Comparison of ENCODE assay signal across 16 cellular contexts in the genomic region with DNA sequence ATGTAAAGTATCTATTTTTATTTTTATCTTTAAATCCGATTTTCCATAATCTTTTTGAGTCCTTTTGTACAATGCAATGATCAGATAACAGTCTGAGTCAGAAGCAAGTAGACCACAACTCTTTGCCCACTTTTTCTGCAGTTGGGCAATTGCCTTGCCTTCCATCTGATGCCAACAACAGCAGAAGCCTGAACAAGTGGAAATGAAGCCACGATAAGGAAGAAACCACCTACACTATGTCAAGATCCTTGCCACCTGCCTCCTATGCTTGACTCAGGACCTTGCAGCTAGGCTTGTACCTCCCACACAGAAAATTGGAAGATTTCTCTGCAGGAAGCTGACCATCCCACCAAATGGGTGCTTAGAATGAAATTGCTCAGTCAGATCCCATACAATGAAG.
"Had no signal": no experiment of that assay in that cellular context is flagged by ENCODE, and none has a peak within 500 bp of the region (broad histone marks: within the 10 kb centered on the region; RNA-seq: fewer than 3 reads in every experiment).

No MANE protein-coding gene starts in this region.

- FAIRE-seq: small intestine had no signal

- H3K4me3 ChIP-seq: transverse colon, vagina had no signal

- H3K27ac ChIP-seq: transverse colon, vagina had no signal

- ATAC-seq: activated CD8-positive, alpha-beta T cell treated with anti-CD3 and anti-CD28 coated beads, Interleukin-2, amount 10 ng/mL, durations not matched to agents 7 days and 5 days; left ventricle myocardium superior; right cardiac atrium; T-helper 17 cell had no signal

- DNase-seq: activated CD4-positive, alpha-beta T cell treated with anti-CD3 and anti-CD28 coated beads, Interleukin-2, amount 10 ng/mL, durations not matched to agents 7 days and 5 days; activated CD8-positive, alpha-beta T cell treated with anti-CD3 and anti-CD28 coated beads, Interleukin-2, amount 10 ng/mL, durations not matched to agents 7 days and 5 days; activated naive CD4-positive, alpha-beta T cell treated with Interleukin-2 at 50 U/mL for 16 hours; activated naive CD8-positive, alpha-beta T cell treated with anti-CD3 and anti-CD28 coated beads, Interleukin-2, amount 10 ng/mL, durations not matched to agents 7 days and 5 days; activated T-cell treated with anti-CD3 and anti-CD28 coated beads, Interleukin-2, amount 50 U/mL, for 24 hours; cortex of kidney; erythroblast; immature natural killer cell; left ventricle myocardium superior; right cardiac atrium; small intestine; stimulated activated CD4-positive, alpha-beta T cell treated with anti-CD3 and anti-CD28 coated beads, Interleukin-15, amount 100 ng/mL, for 24 hours; stimulated activated CD4-positive, alpha-beta T cell treated with anti-CD3 and anti-CD28 coated beads, Interleukin-2, amount 100 ng/mL, for 48 hours; T-helper 17 cell; transverse colon had no signal
